Comparison of ENCODE assay signal across 8 cellular contexts in the genomic region with DNA sequence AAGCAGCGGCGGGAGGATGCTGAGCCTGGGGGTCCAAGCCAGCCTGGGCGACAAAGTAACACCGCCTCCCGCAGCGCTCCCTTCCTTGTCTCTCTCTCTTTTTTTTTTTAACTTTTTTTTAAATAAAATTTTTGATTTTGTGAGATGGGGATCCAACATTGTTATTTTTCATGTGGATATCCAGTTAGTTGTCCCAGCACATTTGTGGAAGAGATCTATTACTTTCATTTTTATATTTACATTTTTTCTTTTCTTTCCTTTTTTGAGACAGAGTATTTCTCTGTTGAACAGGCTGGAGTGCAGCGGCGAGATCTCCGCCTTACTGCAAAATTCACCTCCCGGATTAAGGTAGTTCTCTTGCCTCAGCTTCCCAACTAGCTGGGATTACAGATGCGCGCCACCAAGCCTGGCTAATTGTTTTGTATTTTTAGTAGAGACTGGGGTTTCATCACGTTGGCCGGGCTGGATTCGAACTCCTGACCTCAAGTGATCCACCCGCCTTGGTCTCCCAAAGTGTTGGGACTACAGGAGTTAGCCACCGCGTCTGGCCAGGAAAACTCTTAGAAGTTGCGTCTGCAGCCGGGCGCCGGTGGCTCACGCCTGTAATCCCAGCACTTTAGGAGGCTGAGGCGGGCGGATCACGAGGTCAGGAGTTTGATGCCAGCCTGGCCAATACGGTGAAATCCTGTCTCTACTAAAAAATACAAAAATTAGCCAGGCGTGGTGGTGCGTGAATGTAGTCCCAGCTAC. TPM values are rescaled to one million over a fixed set of nuclear protein-coding genes. Genes with fewer than 3 reads are reported as not detected.
DNase-seq lines count a peak whose midpoint lies in the region; ATAC-seq and TF ChIP-seq lines count a peak whose summit lies in the region.

No MANE protein-coding gene starts in this region.

- intact Hi-C loops in dorsolateral prefrontal cortex (cut with DNase I): loop anchor here in 1 of 2 donors (5.0 kb wide), 1 partner anchor 46 kb away; a partner anchor contains a TSS

- DNase-seq in BJ (ENCODE audit: low read depth) (no peak), dorsolateral prefrontal cortex (no peak), nephron progenitor cell (no peak), DMS79 (lab: John Stamatoyannopoulos, UW) (no peak), erythroblast (lab: John Stamatoyannopoulos, UW) (no peak)

- peak overlapping the region; percentile 92 for H3K4me3 Mint-ChIP-seq in nephron progenitor cell

- H3K36me3 ChIP-seq in BJ (ENCODE audit: control insufficient read depth, insufficient read depth, low read length): no peaks in the 10 kb centered on the region
- peaks cover 3% of the 10 kb centered on the region; the same call in 1 of the 2 replicates for H3K36me3 ChIP-seq in KOPT-K1 (ENCODE audit: insufficient read depth, low read length)

- peaks cover 40% of the 10 kb centered on the region for H3K4me1 Mint-ChIP-seq in nephron progenitor cell

- ATAC-seq in GM18873 (IDR thresholded peaks at IDR 0.05; ENCODE audit: low FRiP score, unreplicated experiment): no peak
- no peak for ATAC-seq in HG03565 (IDR thresholded peaks at IDR 0.05; ENCODE audit: unreplicated experiment)

- no peak for TF ChIP-seq POLR2A in erythroblast (IDR thresholded peaks at IDR 0.05; ENCODE audit: low read length)

- H3K9me3 ChIP-seq in KOPT-K1 (ENCODE audit: insufficient read depth, low read length, poor library complexity, severe bottlenecking): peaks cover 21% of the 10 kb centered on the region

- peak overlapping the region; percentile 79 for H3K27ac ChIP-seq in KOPT-K1 (ENCODE audit: low read depth, low read length, poor library complexity, severe bottlenecking)
- H3K27ac ChIP-seq in dorsolateral prefrontal cortex: peak overlapping the region in 35 of 59 donors; percentile 25 to 87 (median 60)

- H3K4me3 ChIP-seq in BJ (ENCODE audit: low read depth, low read length) (peak overlapping the region; percentile 70), dorsolateral prefrontal cortex (peak overlapping the region; percentile 39 to 82 (median 68))

- CTCF ChIA-PET in BJ (lab: Yijun Ruan, JAX): interaction anchor here (1.0 kb wide), 1 partner anchor 51 kb away, joined by 3 read pairs; no protein-coding TSS in a partner anchor

- peaks cover 51% of the 10 kb centered on the region for H3K9me3 Mint-ChIP-seq in nephron progenitor cell

- no peak overlapping the region for H3K27ac Mint-ChIP-seq in nephron progenitor cell

- H3K27me3 Mint-ChIP-seq in nephron progenitor cell (ENCODE audit: low read depth, poor library complexity): peaks cover 14% of the 10 kb centered on the region

- H3K27me3 ChIP-seq in BJ (ENCODE audit: control insufficient read depth, insufficient read depth, low read length) (no peaks in the 10 kb centered on the region), dorsolateral prefrontal cortex (peaks cover 0 to 3% (median 0%) of the 10 kb centered on the region in 45 donors)

- H3K36me3 Mint-ChIP-seq in nephron progenitor cell (ENCODE audit: low read depth): peaks cover 42% of the 10 kb centered on the region

- no peak for TF ChIP-seq CTCF in BJ (IDR thresholded peaks at IDR 0.05; ENCODE audit: insufficient read depth, low read depth, low read length)
- no peak for TF ChIP-seq CTCF in dorsolateral prefrontal cortex (IDR thresholded peaks at IDR 0.05 in 54 of 56, conservative IDR thresholded peaks at IDR 0.05 in 2 of 56; ENCODE audit: low read depth in 1 of 56, partially characterized antibody in 56 of 56)
- TF ChIP-seq CTCF in nephron progenitor cell (IDR thresholded peaks at IDR 0.05): no peak

- POLR2A ChIA-PET in BJ (lab: Charles Lee): no interaction called here

RNA-seq across cellular contexts. Expression of a gene that starts 19.4 kb away (rescaled TPM):
- 1.9 and 3.0 TPM in 2 replicates for polyA plus RNA-seq in BJ (2011; rRNA removed)
- polyA minus RNA-seq in BJ (2011; rRNA and poly(A)+ RNA removed): 2.5 and 3.0 TPM in 2 replicates
- total RNA-seq in dorsolateral prefrontal cortex: 10 to 100 TPM in 1 of 120 experiments, 1 to 10 TPM in 119; 2.2 to 11.9 (median 5.0) TPM

RNA-seq across cellular contexts. Expression of a gene that starts 20.1 kb away (rescaled TPM):
- polyA plus RNA-seq in BJ (2011; rRNA removed): 1.1 and 1.9 TPM in 2 replicates
- polyA minus RNA-seq in BJ (2011; rRNA and poly(A)+ RNA removed): 2.2 and 3.4 TPM in 2 replicates
- 1 to 10 TPM in 118 of 120 experiments, under 1 TPM in 2; 0.81 to 5.4 (median 2.0) TPM for total RNA-seq in dorsolateral prefrontal cortex

RNA-seq across cellular contexts. Expression of a gene that starts 45.9 kb away (rescaled TPM):
- 7.9 and 8.4 TPM in 2 replicates for polyA plus RNA-seq in BJ (2011; rRNA removed)
- 2.9 and 5.7 TPM in 2 replicates for polyA minus RNA-seq in BJ (2011; rRNA and poly(A)+ RNA removed)
- total RNA-seq in dorsolateral prefrontal cortex: 10 to 100 TPM; 13.8 to 49.1 (median 23.7) TPM
